22 cellular contexts compared by ENCODE assay signal in the genomic region with DNA sequence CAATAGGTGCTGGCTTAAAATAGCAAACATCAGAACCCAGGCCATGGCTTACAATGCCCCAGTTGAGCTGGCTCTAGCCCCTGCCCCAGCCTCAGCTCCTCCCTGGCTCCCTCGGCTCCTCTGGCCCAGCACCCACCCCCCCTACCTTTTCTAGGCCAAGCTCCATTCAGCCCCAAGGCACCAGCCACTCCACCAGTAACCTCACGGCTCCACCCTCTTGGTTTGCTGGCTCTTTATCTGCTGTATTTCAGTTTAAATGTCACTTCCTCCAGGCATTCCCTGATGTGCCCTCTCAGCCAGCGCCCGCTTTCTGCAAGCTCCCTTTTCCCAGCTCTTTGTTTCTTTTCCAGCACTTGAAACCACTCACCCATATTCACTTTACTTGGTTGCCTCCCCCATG. TPM values are rescaled to one million over a fixed set of nuclear protein-coding genes. Genes with fewer than 3 reads are reported as not detected.
A peak's percentile ranks its signal among the peaks of the same experiment; 100 is the strongest.
DNase-seq lines count a peak whose midpoint lies in the region; ATAC-seq and TF ChIP-seq lines count a peak whose summit lies in the region.
"Had no signal": no experiment of that assay in that cellular context is flagged by ENCODE, and none has a peak within 500 bp of the region (broad histone marks: within the 10 kb centered on the region; RNA-seq: fewer than 3 reads in every experiment).

No MANE protein-coding gene starts in this region.

- no peak overlapping the region for H3K14ac ChIP-seq in mesenchymal stem cell (ENCODE audit: low read length in 2 of 2)

- H3K9ac ChIP-seq in SK-N-SH (no peak overlapping the region), mesenchymal stem cell (ENCODE audit: low read length) (no peak overlapping the region)

- H3K4ac ChIP-seq in mesenchymal stem cell (ENCODE audit: low read depth in 1 of 2, low read length in 2 of 2), result no peak overlapping the region

- in situ Hi-C loops in transverse colon (cut with MboI; ENCODE audit: low pct_ligation_motif_present in 1 of 4, low pct_unique_long_range_greater_than_20kb in 1 of 4, low sequenced_read_pairs in 3 of 4), result no loop called here

- no peak overlapping the region for H3K27ac ChIP-seq in SK-N-SH (ENCODE audit: low read depth in 2 of 2, low read length in 1 of 2)
- H3K27ac ChIP-seq in mesenchymal stem cell (ENCODE audit: low read length, poor library complexity, severe bottlenecking), result no peak overlapping the region
- H3K27ac ChIP-seq in transverse colon, result peak overlapping the region in 2 of 4 donors; percentile 3 to 25
- H3K27ac ChIP-seq in CD4-positive, alpha-beta T cell (ENCODE audit: low read depth, low read length), result no peak overlapping the region
- H3K27ac ChIP-seq: C4-2B, cardiac muscle cell, right lobe of liver had no signal

- H3K23ac ChIP-seq in mesenchymal stem cell (ENCODE audit: low read length in 2 of 2), result no peak overlapping the region

- H2AFZ ChIP-seq in SK-N-SH (ENCODE audit: low read depth) (no peak overlapping the region), mesenchymal stem cell (ENCODE audit: low read depth, low read length) (no peak overlapping the region)

- no peak for TF ChIP-seq POLR2A in transverse colon (IDR thresholded peaks at IDR 0.05)

- H3K18ac ChIP-seq in mesenchymal stem cell (ENCODE audit: low read depth in 1 of 2, low read length in 2 of 2), result no peak overlapping the region

- no peaks in the 10 kb centered on the region for H3K9me3 Mint-ChIP-seq in brain
- no peaks in the 10 kb centered on the region for H3K9me3 Mint-ChIP-seq in CD4-positive, alpha-beta T cell
- H3K9me3 Mint-ChIP-seq: effector memory CD8-positive, alpha-beta T cell; memory B cell; T-helper 2 cell treated with Interferon-gamma antibody and Interleukin-4, amounts not matched to agents 5 μg/mL and 100 μg/mL, for 36 hours had no signal

- H3K36me3 ChIP-seq in SK-N-SH (replicated peaks in 1 of 2; ENCODE audit: control insufficient read depth in 1 of 2, insufficient read depth in 2 of 2, low read length in 1 of 2) (no peaks in the 10 kb centered on the region), mesenchymal stem cell (ENCODE audit: control insufficient read depth in 1 of 2, insufficient read depth in 2 of 2, low read depth in 1 of 2, low read length in 2 of 2) (no peaks in the 10 kb centered on the region), transverse colon (no peaks in the 10 kb centered on the region)
- H3K36me3 ChIP-seq: cardiac muscle cell, right lobe of liver had no signal

- no peaks in the 10 kb centered on the region for H3K9me2 ChIP-seq in SK-N-SH

- CTCF ChIA-PET in SK-N-SH (lab: Yijun Ruan, JAX), result interaction anchor here (0.7 to 1.3 kb wide), 4 partner anchors 10 to 276 kb away, joined by 3 to 10 read pairs (median 3); partner anchors contain the start of gene C1QTNF2
- CTCF ChIA-PET in CD4-positive, alpha-beta T cell (lab: Charles Lee), result no interaction called here

- H3K79me1 ChIP-seq in mesenchymal stem cell (replicated peaks; ENCODE audit: low read length, poor library complexity, severe bottlenecking), result no peaks in the 10 kb centered on the region

- H3K9me3 ChIP-seq in SK-N-SH (no peaks in the 10 kb centered on the region), mesenchymal stem cell (ENCODE audit: control insufficient read depth, low read length) (no peaks in the 10 kb centered on the region), transverse colon (no peaks in the 10 kb centered on the region)
- no peaks in the 10 kb centered on the region for H3K9me3 ChIP-seq in CD4-positive, alpha-beta T cell (ENCODE audit: control insufficient read depth, low read length)
- H3K9me3 ChIP-seq: right lobe of liver had no signal

- peaks cover 69% of the 10 kb centered on the region for H3K4me1 Mint-ChIP-seq in brain
- no peaks in the 10 kb centered on the region for H3K4me1 Mint-ChIP-seq in CD4-positive, alpha-beta T cell (ENCODE audit: low read depth)
- H3K4me1 Mint-ChIP-seq: memory B cell had no signal

- no peak overlapping the region for H2BK12ac ChIP-seq in mesenchymal stem cell (ENCODE audit: low read length in 2 of 2)

- no peak for TF ChIP-seq RAD21 in SK-N-SH (IDR thresholded peaks at IDR 0.05; ENCODE audit: low read length)

- peak overlapping the region; percentile 15 for H2BK120ac ChIP-seq in mesenchymal stem cell (ENCODE audit: low read depth, low read length)

- H4K91ac ChIP-seq in mesenchymal stem cell (ENCODE audit: low read length), result no peak overlapping the region

- H3K36me3 Mint-ChIP-seq in brain, result no peaks in the 10 kb centered on the region
- no peaks in the 10 kb centered on the region for H3K36me3 Mint-ChIP-seq in CD4-positive, alpha-beta T cell (ENCODE audit: low read depth)
- H3K36me3 Mint-ChIP-seq: activated naive CD8-positive, alpha-beta T cell; memory B cell had no signal

- no peak for TF ChIP-seq CTCF in SK-N-SH (IDR thresholded peaks at IDR 0.05)
- TF ChIP-seq CTCF in brain (conservative IDR thresholded peaks at IDR 0.05), result no peak
- no peak for TF ChIP-seq CTCF in transverse colon (IDR thresholded peaks at IDR 0.05)
- no peak for TF ChIP-seq CTCF in CD4-positive, alpha-beta T cell (IDR thresholded peaks at IDR 0.05)

- no peak overlapping the region for H2BK5ac ChIP-seq in mesenchymal stem cell (ENCODE audit: low read depth, low read length, poor library complexity, severe bottlenecking)

- 72% methylated on average over 4 of the region's 4 CpGs for WGBS in SK-N-SH (ENCODE audit: low lambda C conversion rate)
- WGBS in mesenchymal stem cell, result 32% methylated on average over 4 of the region's 4 CpGs
- 47 to 52% methylated on average over 3 to 4 of the region's 4 CpGs for WGBS in transverse colon (ENCODE audit: low coverage in 1 of 2), 2 donors

- no peak overlapping the region for H2BK15ac ChIP-seq in mesenchymal stem cell (ENCODE audit: low read depth, poor library complexity, severe bottlenecking)

- no peak overlapping the region for H3K4me3 Mint-ChIP-seq in brain
- no peak overlapping the region for H3K4me3 Mint-ChIP-seq in CD4-positive, alpha-beta T cell
- H3K4me3 Mint-ChIP-seq: activated naive CD8-positive, alpha-beta T cell; effector memory CD8-positive, alpha-beta T cell; memory B cell; T-helper 2 cell treated with Interferon-gamma antibody and Interleukin-4, amounts not matched to agents 5 μg/mL and 100 μg/mL, for 36 hours had no signal

- peaks cover 3% of the 10 kb centered on the region for H3K27me3 Mint-ChIP-seq in brain
- H3K27me3 Mint-ChIP-seq in CD4-positive, alpha-beta T cell, result peaks cover 23% of the 10 kb centered on the region
- H3K27me3 Mint-ChIP-seq: memory B cell had no signal

- H3K4me3 ChIP-seq in SK-N-SH (ENCODE audit: low read depth in 2 of 2, low read length in 1 of 2) (no peak overlapping the region), mesenchymal stem cell (ENCODE audit: insufficient read depth in 1 of 2, low read depth in 1 of 2, low read length in 2 of 2) (no peak overlapping the region), transverse colon (no peak overlapping the region)
- H3K4me3 ChIP-seq: cardiac muscle cell, right lobe of liver had no signal

- no peaks in the 10 kb centered on the region for H3F3A ChIP-seq in SK-N-SH (replicated peaks; ENCODE audit: insufficient read depth)

- DNase-seq in SK-N-SH (peak; percentile 56), mesenchymal stem cell (no peak), transverse colon (peak; percentile 41), KG1 (lab: John Stamatoyannopoulos, UW) (no peak), head of caudate nucleus (no peak)
- DNase-seq in CD4-positive, alpha-beta T cell, result no peak
- DNase-seq: 8988T; activated CD4-positive, alpha-beta T cell treated with anti-CD3 and anti-CD28 coated beads, Interleukin-2, amount 50 U/mL, for 1 hour; activated T-cell treated with anti-CD3 and anti-CD28 coated beads, Interleukin-2, amount 50 U/mL, for 1 hour; DND-41; effector memory CD8-positive, alpha-beta T cell; NCI-H2029; NCI-H774; right lobe of liver; Right ventricle myocardium superior had no signal

- H2AK5ac ChIP-seq in mesenchymal stem cell (ENCODE audit: low read length, severe bottlenecking), result no peak overlapping the region

- no peaks in the 10 kb centered on the region for H4K20me1 ChIP-seq in SK-N-SH (ENCODE audit: insufficient read depth)

- peak overlapping the region; percentile 1 for H4K8ac ChIP-seq in mesenchymal stem cell (ENCODE audit: low read length)

- H3K4me2 ChIP-seq in SK-N-SH (no peak overlapping the region), mesenchymal stem cell (ENCODE audit: low read length, poor library complexity, severe bottlenecking) (no peak overlapping the region)

- H3K27me3 ChIP-seq in SK-N-SH (ENCODE audit: insufficient read depth) (no peaks in the 10 kb centered on the region), mesenchymal stem cell (ENCODE audit: control insufficient read depth in 1 of 2, insufficient read depth in 1 of 2, low read length in 2 of 2) (no peaks in the 10 kb centered on the region), transverse colon (no peaks in the 10 kb centered on the region)
- H3K27me3 ChIP-seq in CD4-positive, alpha-beta T cell (ENCODE audit: control insufficient read depth, insufficient read depth, low read length), result no peaks in the 10 kb centered on the region
- H3K27me3 ChIP-seq: cardiac muscle cell, right lobe of liver had no signal

- no peak for ATAC-seq in SK-N-SH treated with all-trans-retinoic acid at 6 μM for 48 hours
- ATAC-seq in CD4-positive, alpha-beta T cell (ENCODE audit: poor library complexity), result no peak
- ATAC-seq: effector memory CD8-positive, alpha-beta T cell; right lobe of liver had no signal

- H3K79me2 ChIP-seq in SK-N-SH (ENCODE audit: insufficient read depth), result no peaks in the 10 kb centered on the region

- TF ChIP-seq EP300 in SK-N-SH (IDR thresholded peaks at IDR 0.05; ENCODE audit: borderline replicate concordance in 1 of 2, low read depth in 1 of 2, low read length in 1 of 2), result no peak
- TF ChIP-seq EP300 in transverse colon (IDR thresholded peaks at IDR 0.05; ENCODE audit: low read depth), result no peak

- H3K4me1 ChIP-seq in SK-N-SH (ENCODE audit: control insufficient read depth in 1 of 2, insufficient read depth in 2 of 2, low read depth in 1 of 2, low read length in 1 of 2), result peaks cover 0 to 12% of the 10 kb centered on the region in 2 experiments; a peak in 2 of 4 replicates
- no peaks in the 10 kb centered on the region for H3K4me1 ChIP-seq in mesenchymal stem cell (ENCODE audit: control insufficient read depth, insufficient read depth, low read depth, low read length)
- H3K4me1 ChIP-seq in transverse colon, result peaks cover 5 to 38% (median 12%) of the 10 kb centered on the region in 4 donors
- H3K4me1 ChIP-seq: right lobe of liver had no signal

- intact Hi-C loops in transverse colon (cut with DNase I; ENCODE audit: low total_unique reads) (no loop called here), head of caudate nucleus (cut with DNase I) (no loop called here)
- intact Hi-C loops in CD4-positive, alpha-beta T cell (cut with DNase I, micrococcal nuclease), result no loop called here

- POLR2A ChIA-PET in SK-N-SH (lab: Yijun Ruan, JAX), result interaction anchor here (1.3 kb wide), 1 partner anchor 10 kb away, joined by 4 read pairs; the partner anchor contains the start of gene C1QTNF2
- POLR2A ChIA-PET in CD4-positive, alpha-beta T cell (lab: Charles Lee), result no interaction called here

- H3K27ac Mint-ChIP-seq in brain, result peak overlapping the region in 4 of 5 experiments; percentile 8 to 64 (median 15)
- no peak overlapping the region for H3K27ac Mint-ChIP-seq in CD4-positive, alpha-beta T cell
- H3K27ac Mint-ChIP-seq: activated naive CD8-positive, alpha-beta T cell; memory B cell; T-helper 2 cell treated with Interferon-gamma antibody and Interleukin-4, amounts not matched to agents 5 μg/mL and 100 μg/mL, for 36 hours had no signal

RNA-seq across cellular contexts. Expression of gene C1QTNF2, which starts 10.6 kb away (rescaled TPM):
- polyA plus RNA-seq in SK-N-SH (2012; rRNA removed), result 0.65 and 0.67 TPM in 2 replicates
- polyA plus RNA-seq in SK-N-SH (2012; cell fraction: cytosol; rRNA removed), result 0.22 and 0.54 TPM in 2 replicates
- 0.40 and 0.51 TPM in 2 replicates for polyA plus RNA-seq in SK-N-SH (2012; cell fraction: nucleus; rRNA removed)
- 0.39 TPM for polyA plus RNA-seq in brain (ENCODE audit: insufficient read depth, low read depth, low replicate concordance)
- 2.7 TPM for polyA plus RNA-seq in mesenchymal stem cell (2013, experiment 1 of 2)
- polyA plus RNA-seq in mesenchymal stem cell (2013, experiment 2 of 2), result 2.7 TPM
- total RNA-seq in transverse colon, result 1 to 10 TPM in 1 of 4 donors, under 1 TPM in 2, not detected in 1; 0.41 to 2.2 (median 0.79) TPM
- total RNA-seq in CD4-positive, alpha-beta T cell, result not detected
- total RNA-seq: cardiac muscle cell had no signal

RNA-seq across cellular contexts. Expression of gene FAM200C, which starts 40.0 kb away (rescaled TPM):
- 1.5 and 2.2 TPM in 2 replicates for polyA plus RNA-seq in SK-N-SH (2012; rRNA removed)
- polyA plus RNA-seq in SK-N-SH (2012; cell fraction: cytosol; rRNA removed), result 1.7 and 1.8 TPM in 2 replicates
- 2.7 and 5.7 TPM in 2 replicates for polyA plus RNA-seq in SK-N-SH (2012; cell fraction: nucleus; rRNA removed)
- 3.9 TPM for polyA plus RNA-seq in brain (ENCODE audit: insufficient read depth, low read depth, low replicate concordance)
- 1.2 TPM for polyA plus RNA-seq in mesenchymal stem cell (2013, experiment 1 of 2)
- 1.3 TPM for polyA plus RNA-seq in mesenchymal stem cell (2013, experiment 2 of 2)
- 1 to 10 TPM in 3 of 4 donors, under 1 TPM in 1; 0.37 to 7.8 (median 2.5) TPM for total RNA-seq in transverse colon
- under 1 TPM in 1 of 2 experiments, not detected in 1; 0.16 TPM for total RNA-seq in CD4-positive, alpha-beta T cell

RNA-seq across cellular contexts. Expression of gene CCNJL, which starts 47.5 kb away (rescaled TPM):
- polyA plus RNA-seq in SK-N-SH (2012; rRNA removed) (6.6 and 7.1 TPM in 2 replicates), brain (ENCODE audit: insufficient read depth, low read depth, low replicate concordance) (8.4 TPM)
- polyA plus RNA-seq in SK-N-SH (2012; cell fraction: cytosol; rRNA removed), result 4.7 and 5.3 TPM in 2 replicates
- polyA plus RNA-seq in SK-N-SH (2012; cell fraction: nucleus; rRNA removed), result 5.2 and 5.7 TPM in 2 replicates
- polyA plus RNA-seq in mesenchymal stem cell (2013, experiment 1 of 2), result 10.2 TPM
- polyA plus RNA-seq in mesenchymal stem cell (2013, experiment 2 of 2), result 9.4 TPM
- total RNA-seq in transverse colon, result 10 to 100 TPM; 23.9 to 37.6 (median 28.3) TPM
- not detected for total RNA-seq in CD4-positive, alpha-beta T cell

RNA-seq across cellular contexts. Expression of gene SLU7, which starts 59.1 kb away (rescaled TPM):
- polyA plus RNA-seq in SK-N-SH (2012; rRNA removed) (22.3 and 28.3 TPM in 2 replicates), brain (ENCODE audit: insufficient read depth, low read depth, low replicate concordance) (27.1 TPM)
- polyA plus RNA-seq in SK-N-SH (2012; cell fraction: cytosol; rRNA removed), result 38.0 and 59.3 TPM in 2 replicates
- polyA plus RNA-seq in SK-N-SH (2012; cell fraction: nucleus; rRNA removed), result 9.5 and 24.0 TPM in 2 replicates
- polyA plus RNA-seq in mesenchymal stem cell (2013, experiment 1 of 2), result 37.6 TPM
- polyA plus RNA-seq in mesenchymal stem cell (2013, experiment 2 of 2), result 34.1 TPM
- total RNA-seq in transverse colon, result 10 to 100 TPM; 10.5 to 69.2 (median 52.5) TPM
- 100 to 1,000 TPM in 1 of 2 experiments, 10 to 100 TPM in 1; 99.9 to 106 TPM for total RNA-seq in CD4-positive, alpha-beta T cell

Comparison
In these comparisons a context has a peak if more than half of its experiments do, and no peak if none do; other contexts are left out.
1. DNase-seq: peak in SK-N-SH (single experiment) and transverse colon (single experiment); none in mesenchymal stem cell (single experiment), CD4-positive, alpha-beta T cell (0 of 10), KG1 (single experiment) and head of caudate nucleus (0 of 42).
2. RNA of gene CCNJL, which starts 47.5 kb away (total RNA-seq): 23.9 to 37.6 TPM in transverse colon; not detected in CD4-positive, alpha-beta T cell; every median in the first group is over 10 times any median in the second.